In the genomic region with DNA sequence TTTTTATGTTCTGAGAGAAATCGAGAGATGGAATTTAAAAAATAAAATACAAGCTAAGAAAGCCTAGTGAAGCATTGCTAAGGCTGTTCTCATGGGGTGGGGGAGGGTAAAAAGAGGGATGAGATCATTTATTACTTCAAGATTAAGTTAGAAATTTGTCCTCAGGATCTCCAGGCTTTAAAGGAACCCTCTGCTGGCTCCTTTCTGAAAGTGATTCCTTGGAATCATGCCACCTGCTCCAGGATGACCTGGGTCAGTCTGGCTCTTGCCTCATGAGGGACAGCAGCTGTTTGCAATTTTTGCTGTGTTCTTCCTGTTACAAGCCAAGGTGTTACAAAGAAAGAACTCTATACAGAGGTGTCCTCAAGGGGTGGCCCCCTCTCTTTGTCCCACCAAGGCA, we compare ENCODE assay signal across 13 cellular contexts.
DNase-seq lines count a peak whose midpoint lies in the region; ATAC-seq and TF ChIP-seq lines count a peak whose summit lies in the region.
"Had no signal": no experiment of that assay in that cellular context is flagged by ENCODE, and none has a peak within 500 bp of the region (broad histone marks: within the 10 kb centered on the region; RNA-seq: fewer than 3 reads in every experiment).

No MANE protein-coding gene starts in this region.

- H3K36me3 ChIP-seq in adipocyte (ENCODE audit: control insufficient read depth, insufficient read depth, low read length, severe bottlenecking) (no peaks in the 10 kb centered on the region), heart right ventricle (no peaks in the 10 kb centered on the region)

- WGBS in heart right ventricle, 2 donors = 57 to 68% methylated on average over 1 of the region's 1 CpG

- H3K27me3 ChIP-seq in adipocyte (replicated peaks; ENCODE audit: control insufficient read depth, insufficient read depth, low read length) (no peaks in the 10 kb centered on the region), heart right ventricle (no peaks in the 10 kb centered on the region)

- H3K4me3 ChIP-seq in adipocyte (ENCODE audit: low read length) (no peak overlapping the region), heart right ventricle (no peak overlapping the region)

- peak overlapping the region in 8 of 10 donors; percentile 20 to 76 (median 48) for H3K27ac ChIP-seq in heart right ventricle

- H3K4me1 ChIP-seq in adipocyte (ENCODE audit: control insufficient read depth, insufficient read depth, low read length) (peaks cover 9% of the 10 kb centered on the region), heart right ventricle (peaks cover 9 to 45% (median 22%) of the 10 kb centered on the region in 9 donors)

- H3K9me3 ChIP-seq in adipocyte (ENCODE audit: control insufficient read depth, low read length) (no peaks in the 10 kb centered on the region), heart right ventricle (peaks cover 0 to 14% (median 0%) of the 10 kb centered on the region in 11 donors)

- no peak overlapping the region for H3K9ac ChIP-seq in adipocyte (ENCODE audit: low read length)

- ATAC-seq in heart right ventricle = peak in 7 of 8 donors; percentile 57 to 87 (median 79)

- intact Hi-C loops in heart right ventricle (cut with DNase I) = no loop called here

- DNase-seq in GM04503 (ENCODE audit: low read depth) (peak; percentile 33), adipocyte (ENCODE audit: low read depth) (peak; percentile 53), heart right ventricle (peak in 1 of 2 donors; percentile 69), stromal cell of bone marrow (ENCODE audit: low read depth) (peak; percentile 12), NCI-H1694 (lab: John Stamatoyannopoulos, UW) (no peak), HuH-7.5 (ENCODE audit: low spot score) (no peak), KG1 (lab: John Stamatoyannopoulos, UW) (no peak)
- DNase-seq: activated CD4-positive, alpha-beta T cell treated with anti-CD3 and anti-CD28 coated beads, Interleukin-2, amount 50 U/mL, for 4 hours; cortex of kidney; hypothalamus; NCI-H1436 treated with DMSO at 0.1 percent for 48 hours; NK-92 treated with Interleukin-12 subunit alpha and Interleukin-12 subunit beta, amount 100 ng/mL, for 24 hours; T-helper 1 cell had no signal

- TF ChIP-seq CTCF in heart right ventricle (IDR thresholded peaks at IDR 0.05) = peak in 3 of 9 donors; percentile 16 to 37 (median 35)

Comparison
In these comparisons a context has a peak if more than half of its experiments do, and no peak if none do; other contexts are left out.
1. DNase-seq: peak in GM04503 (single experiment), adipocyte (single experiment) and stromal cell of bone marrow (single experiment); none in NCI-H1694 (single experiment), HuH-7.5 (single experiment) and KG1 (single experiment).